ENCODE assay signal across 7 cellular contexts in genomic region chrX:24150051-24150790, GRCh38. TPM values are rescaled to one million over a fixed set of nuclear protein-coding genes. Genes with fewer than 3 reads are reported as not detected.
DNase-seq lines count a peak whose midpoint lies in the region; ATAC-seq, FAIRE-seq and TF ChIP-seq lines count a peak whose summit lies in the region.

No MANE protein-coding gene starts in this region.

- H3K27me3 ChIP-seq in astrocyte (ENCODE audit: insufficient read depth, low read length) (no peaks in the 10 kb centered on the region), hepatocyte (no peaks in the 10 kb centered on the region)

- peaks cover 32% of the 10 kb centered on the region for H3K4me1 ChIP-seq in astrocyte (ENCODE audit: insufficient read depth, low read length)
- H3K4me1 ChIP-seq in hepatocyte (ENCODE audit: insufficient read depth): peaks cover 73% of the 10 kb centered on the region

- H3K4me2 ChIP-seq in astrocyte (ENCODE audit: low read length) (peak overlapping the region; percentile 93), hepatocyte (peak overlapping the region; percentile 85)

- H3K36me3 Mint-ChIP-seq in T-helper 2 cell treated with Interferon-gamma antibody and Interleukin-4, amounts not matched to agents 5 μg/mL and 100 μg/mL, for 36 hours (ENCODE audit: low read depth): peaks cover 20% of the 10 kb centered on the region
- no peaks in the 10 kb centered on the region for H3K36me3 Mint-ChIP-seq in astrocyte (ENCODE audit: low read depth, unreplicated experiment)

- H3K27ac ChIP-seq in astrocyte (ENCODE audit: low read depth, low read length) (peak overlapping the region; percentile 87), hepatocyte (peak overlapping the region; percentile 100)

- ATAC-seq in HG02798 (IDR thresholded peaks at IDR 0.05; ENCODE audit: poor library complexity, unreplicated experiment): peak; percentile 78

- H3K27ac Mint-ChIP-seq in T-helper 2 cell treated with Interferon-gamma antibody and Interleukin-4, amounts not matched to agents 5 μg/mL and 100 μg/mL, for 36 hours: peak overlapping the region; percentile 94
- no peak overlapping the region for H3K27ac Mint-ChIP-seq in astrocyte (ENCODE audit: unreplicated experiment)

- TF ChIP-seq CTCF in astrocyte (IDR thresholded peaks at IDR 0.05; ENCODE audit: insufficient read depth, low read depth, low read length): no peak
- peak; percentile 56 for TF ChIP-seq CTCF in hepatocyte (IDR thresholded peaks at IDR 0.05; ENCODE audit: poor library complexity)
- TF ChIP-seq CTCF in retinal pigment epithelial cell (conservative IDR thresholded peaks at IDR 0.05; ENCODE audit: low read depth, low read length): peak; percentile 43

- peak; percentile 66 for TF ChIP-seq POLR2A in GM15510 (IDR thresholded peaks at IDR 0.05; ENCODE audit: borderline replicate concordance, extremely low read depth, insufficient read length)

- H3K79me2 ChIP-seq in astrocyte (ENCODE audit: insufficient read depth, low read length): peaks cover 50% of the 10 kb centered on the region
- peaks cover 48% of the 10 kb centered on the region for H3K79me2 ChIP-seq in hepatocyte

- H3K4me3 ChIP-seq in astrocyte (ENCODE audit: insufficient read depth, low read depth, low read length) (peak overlapping the region; percentile 82), hepatocyte (peak overlapping the region; percentile 78), retinal pigment epithelial cell (ENCODE audit: low read length) (peak overlapping the region; percentile 93)

- WGBS in hepatocyte (ENCODE audit: low lambda C conversion rate, missing lambda C conversion rate): under 1% methylated on average over 31 of the region's 79 CpGs

- H3K9ac ChIP-seq in astrocyte (ENCODE audit: low read length): peak overlapping the region; percentile 94

- no peaks in the 10 kb centered on the region for H3K9me2 ChIP-seq in hepatocyte (replicated peaks; ENCODE audit: insufficient read depth)

- H4K20me1 ChIP-seq in astrocyte (ENCODE audit: insufficient read depth, low read length) (peaks cover 45% of the 10 kb centered on the region), hepatocyte (ENCODE audit: insufficient read depth, poor library complexity, severe bottlenecking) (peaks cover 48% of the 10 kb centered on the region)

- peak overlapping the region; percentile 89 for H3K4me3 Mint-ChIP-seq in T-helper 2 cell treated with Interferon-gamma antibody and Interleukin-4, amounts not matched to agents 5 μg/mL and 100 μg/mL, for 36 hours
- peak overlapping the region; percentile 93 for H3K4me3 Mint-ChIP-seq in astrocyte (ENCODE audit: unreplicated experiment)

- no peaks in the 10 kb centered on the region for H3K27me3 Mint-ChIP-seq in T-helper 2 cell treated with Interferon-gamma antibody and Interleukin-4, amounts not matched to agents 5 μg/mL and 100 μg/mL, for 36 hours (ENCODE audit: low read depth)
- no peaks in the 10 kb centered on the region for H3K27me3 Mint-ChIP-seq in astrocyte (ENCODE audit: low read depth, unreplicated experiment)

- no peak for FAIRE-seq in astrocyte (lab: Jason Lieb, UNC)

- no peaks in the 10 kb centered on the region for H3K9me3 Mint-ChIP-seq in T-helper 2 cell treated with Interferon-gamma antibody and Interleukin-4, amounts not matched to agents 5 μg/mL and 100 μg/mL, for 36 hours
- no peaks in the 10 kb centered on the region for H3K9me3 Mint-ChIP-seq in astrocyte (ENCODE audit: unreplicated experiment)

- peaks cover 38% of the 10 kb centered on the region for H3K4me1 Mint-ChIP-seq in T-helper 2 cell treated with Interferon-gamma antibody and Interleukin-4, amounts not matched to agents 5 μg/mL and 100 μg/mL, for 36 hours (ENCODE audit: low read depth)
- peaks cover 21% of the 10 kb centered on the region for H3K4me1 Mint-ChIP-seq in astrocyte (ENCODE audit: low read depth, unreplicated experiment)

- peak; percentile 91 for DNase-seq in NCI-H1417 treated with DMSO at 0.1 percent for 48 hours (lab: John Stamatoyannopoulos, UW)
- peak; percentile 81 for DNase-seq in T-helper 2 cell treated with Interferon-gamma antibody and Interleukin-4, amounts not matched to agents 5 μg/mL and 100 μg/mL, for 36 hours (ENCODE audit: low spot score)
- DNase-seq in astrocyte (ENCODE audit: low read depth): peak; percentile 83
- peak; percentile 97 for DNase-seq in hepatocyte (ENCODE audit: low spot score)
- DNase-seq in retinal pigment epithelial cell (ENCODE audit: low read depth): peak; percentile 73

- H2AFZ ChIP-seq in astrocyte (ENCODE audit: low read depth, low read length) (no peak overlapping the region), hepatocyte (peak overlapping the region; percentile 31)

- H3K9me3 ChIP-seq in astrocyte (ENCODE audit: insufficient read depth, low read depth, low read length): no peaks in the 10 kb centered on the region
- no peaks in the 10 kb centered on the region for H3K9me3 ChIP-seq in hepatocyte (ENCODE audit: low read depth)

- H3K36me3 ChIP-seq in astrocyte (ENCODE audit: insufficient read depth, low read length) (peaks cover 5% of the 10 kb centered on the region), hepatocyte (replicated peaks; ENCODE audit: insufficient read depth, low read depth) (no peaks in the 10 kb centered on the region)

RNA-seq across cellular contexts. Expression of gene ZFX, which starts 0.7 kb away (rescaled TPM):
- total RNA-seq in astrocyte: 35.7 and 40.9 TPM in 2 replicates
- 71.7 and 74.0 TPM in 2 replicates for total RNA-seq in hepatocyte
- polyA plus RNA-seq in hepatocyte: 28.4 and 31.5 TPM in 2 replicates

Comparison
In these comparisons a context has a peak if more than half of its experiments do, and no peak if none do; other contexts are left out.
1. Peak in every context shown above with its lines: DNase-seq, ATAC-seq, H3K4me3 ChIP-seq and H3K27ac ChIP-seq.